Comparison of ENCODE assay signal across 17 cellular contexts in the genomic region with DNA sequence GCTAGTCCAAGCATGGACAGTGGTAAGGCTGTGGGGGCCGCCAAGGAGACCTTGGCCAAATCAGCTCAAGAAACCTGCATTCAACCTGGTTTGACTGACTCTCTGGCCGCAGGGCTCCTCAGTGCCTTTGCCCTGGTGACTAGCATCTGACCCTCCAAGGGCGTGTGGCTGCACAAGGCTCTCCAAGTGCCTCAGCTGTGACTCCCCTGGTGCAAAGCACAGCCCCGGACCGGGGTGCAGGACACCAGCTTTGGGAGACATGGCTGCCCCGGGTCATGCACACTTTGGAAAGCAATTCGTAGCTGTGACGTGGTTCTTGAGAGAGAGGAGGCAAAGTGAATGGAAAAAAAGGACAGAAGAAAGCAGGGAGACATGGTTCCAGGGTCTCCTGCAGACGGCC.
A peak's percentile ranks its signal among the peaks of the same experiment; 100 is the strongest.
DNase-seq lines count a peak whose midpoint lies in the region; FAIRE-seq and TF ChIP-seq lines count a peak whose summit lies in the region.
"Had no signal": no experiment of that assay in that cellular context is flagged by ENCODE, and none has a peak within 500 bp of the region (broad histone marks: within the 10 kb centered on the region; RNA-seq: fewer than 3 reads in every experiment).

No MANE protein-coding gene starts in this region.

- H2BK12ac ChIP-seq in neuronal stem cell (ENCODE audit: low read length) = peak overlapping the region; percentile 52

- FAIRE-seq in GM12892 (lab: Jason Lieb, UNC) = no peak
- FAIRE-seq: A549, D721Med, G401.6, GM12891, GM19239, H54 had no signal

- H3K79me1 ChIP-seq in neuronal stem cell (ENCODE audit: low read depth, low read length) = no peaks in the 10 kb centered on the region

- H3K4me2 ChIP-seq in neuronal stem cell (ENCODE audit: insufficient read depth, low read length, poor library complexity, severe bottlenecking) = no peak overlapping the region
- H3K4me2 ChIP-seq: A549 had no signal

- peak overlapping the region; percentile 46 for H3K23ac ChIP-seq in neuronal stem cell (ENCODE audit: low read depth, low read length, poor library complexity)

- no peak overlapping the region for H3K4me3 ChIP-seq in coronary artery
- H3K4me3 ChIP-seq in esophagus muscularis mucosa = no peak overlapping the region
- no peak overlapping the region for H3K4me3 ChIP-seq in neuronal stem cell (ENCODE audit: low read length in 2 of 2)
- H3K4me3 ChIP-seq: A549 had no signal

- no peak overlapping the region for H3K9ac ChIP-seq in neuronal stem cell (ENCODE audit: low read depth, low read length, poor library complexity)

- TF ChIP-seq CTCF in coronary artery (IDR thresholded peaks at IDR 0.05) (no peak), esophagus muscularis mucosa (IDR thresholded peaks at IDR 0.05) (no peak)

- no peak overlapping the region for H2BK120ac ChIP-seq in neuronal stem cell (ENCODE audit: low read depth, low read length)

- intact Hi-C loops in esophagus muscularis mucosa (cut with DNase I) = no loop called here

- WGBS in esophagus muscularis mucosa = 79% methylated on average over 6 of the region's 9 CpGs
- no CpG with 5 or more reads among the region's 9 CpGs for WGBS in neuronal stem cell (ENCODE audit: extremely low coverage in 2 of 2, insufficient read length in 2 of 2, insufficient replicate concordance in 1 of 2), 2 donors

- H3K4ac ChIP-seq in neuronal stem cell (ENCODE audit: low read length) = no peak overlapping the region

- H3K27ac ChIP-seq in coronary artery = no peak overlapping the region
- no peak overlapping the region for H3K27ac ChIP-seq in esophagus muscularis mucosa (replicated peaks in 1 of 4)
- no peak overlapping the region for H3K27ac ChIP-seq in neuronal stem cell (replicated peaks; ENCODE audit: low read length)
- H3K27ac ChIP-seq: A549, C4-2B had no signal

- DNase-seq in coronary artery (ENCODE audit: low spot score) (peak; percentile 53), esophagus muscularis mucosa (ENCODE audit: extremely low spot score) (peak; percentile 64), neuronal stem cell (ENCODE audit: low spot score) (no peak), A172 (ENCODE audit: low spot score) (no peak), GM12892 (ENCODE audit: insufficient read length) (no peak), NCI-H2171 treated with DMSO at 0.1 percent for 48 hours (lab: John Stamatoyannopoulos, UW) (no peak)
- DNase-seq: AML-193; Caco-2; CD4-positive, alpha-beta T cell; HCEC 1CT had no signal

- H3K27me3 ChIP-seq in esophagus muscularis mucosa = peaks cover 0 to 19% (median 0%) of the 10 kb centered on the region in 4 donors
- no peaks in the 10 kb centered on the region for H3K27me3 ChIP-seq in neuronal stem cell (ENCODE audit: control insufficient read depth in 3 of 3, insufficient read depth in 3 of 3, low read depth in 1 of 3, low read length in 3 of 3)

- H4K91ac ChIP-seq in neuronal stem cell (ENCODE audit: low read depth, low read length, poor library complexity) = no peak overlapping the region

- H3K18ac ChIP-seq in neuronal stem cell (ENCODE audit: low read length) = peak overlapping the region; percentile 73

- no peak for TF ChIP-seq EP300 in esophagus muscularis mucosa (IDR thresholded peaks at IDR 0.05)

- no peak overlapping the region for H4K8ac ChIP-seq in neuronal stem cell (ENCODE audit: low read depth, low read length)

- peak overlapping the region; percentile 79 for H2BK15ac ChIP-seq in neuronal stem cell (ENCODE audit: low read length)

- no peak overlapping the region for H2AFZ ChIP-seq in neuronal stem cell (ENCODE audit: low read length)

- peaks cover 0 to 10% (median under 1%) of the 10 kb centered on the region in 4 donors for H3K9me3 ChIP-seq in esophagus muscularis mucosa
- peaks cover 0 to 1% of the 10 kb centered on the region in 2 donors for H3K9me3 ChIP-seq in neuronal stem cell (replicated peaks in 1 of 2; ENCODE audit: control insufficient read depth in 2 of 2, insufficient read depth in 1 of 2, low read depth in 1 of 2, low read length in 2 of 2)
- H3K9me3 ChIP-seq: A549, Caco-2 had no signal

- H2AK5ac ChIP-seq in neuronal stem cell (ENCODE audit: low read depth, low read length) = peak overlapping the region; percentile 44

- H3K36me3 ChIP-seq in esophagus muscularis mucosa = no peaks in the 10 kb centered on the region
- no peaks in the 10 kb centered on the region for H3K36me3 ChIP-seq in neuronal stem cell (replicated peaks in 1 of 2; ENCODE audit: control insufficient read depth in 2 of 2, insufficient read depth in 2 of 2, low read length in 2 of 2)

- TF ChIP-seq POLR2A in esophagus muscularis mucosa (IDR thresholded peaks at IDR 0.05; ENCODE audit: low read depth) (no peak), GM12892 (IDR thresholded peaks at IDR 0.05; ENCODE audit: low read depth, low read length) (no peak)

- H3K14ac ChIP-seq in neuronal stem cell (ENCODE audit: low read length) = peak overlapping the region; percentile 60

- no peak overlapping the region for H2BK5ac ChIP-seq in neuronal stem cell (ENCODE audit: low read length)

- no peaks in the 10 kb centered on the region for H3K4me1 ChIP-seq in esophagus muscularis mucosa
- peaks cover 9 to 13% of the 10 kb centered on the region in 2 donors for H3K4me1 ChIP-seq in neuronal stem cell (ENCODE audit: control insufficient read depth in 2 of 2, insufficient read depth in 1 of 2, low read depth in 1 of 2, low read length in 2 of 2)
- H3K4me1 ChIP-seq: A549, Caco-2 had no signal

Comparison
In these comparisons a context has a peak if more than half of its experiments do, and no peak if none do; other contexts are left out.
1. DNase-seq: peak in coronary artery (single experiment) and esophagus muscularis mucosa (single experiment); none in neuronal stem cell (single experiment), A172 (single experiment), GM12892 (single experiment) and NCI-H2171 treated with DMSO at 0.1 percent for 48 hours (single experiment).